ENCODE assay signal across 15 cellular contexts in genomic region chr3:112632596-112632995, GRCh38. TPM values are rescaled to one million over a fixed set of nuclear protein-coding genes. Genes with fewer than 3 reads are reported as not detected.
DNase-seq lines count a peak whose midpoint lies in the region; ATAC-seq, FAIRE-seq and TF ChIP-seq lines count a peak whose summit lies in the region.
"Had no signal": no experiment of that assay in that cellular context is flagged by ENCODE, and none has a peak within 500 bp of the region (broad histone marks: within the 10 kb centered on the region; RNA-seq: fewer than 3 reads in every experiment).

No MANE protein-coding gene starts in this region.

- H4K20me1 ChIP-seq in astrocyte (ENCODE audit: insufficient read depth, low read length) = peaks cover 18% of the 10 kb centered on the region

- no peak for TF ChIP-seq CTCF in astrocyte (IDR thresholded peaks at IDR 0.05; ENCODE audit: insufficient read depth, low read depth, low read length)
- no peak for TF ChIP-seq CTCF in thyroid gland (IDR thresholded peaks at IDR 0.05)

- H3K4me1 Mint-ChIP-seq in astrocyte (ENCODE audit: low read depth, unreplicated experiment) = peaks cover 57% of the 10 kb centered on the region

- no peak for TF ChIP-seq POLR2A in thyroid gland (IDR thresholded peaks at IDR 0.05)

- FAIRE-seq in astrocyte (lab: Jason Lieb, UNC) = no peak

- DNase-seq in H4 (ENCODE audit: low spot score) (peak; percentile 71), astrocyte (ENCODE audit: low read depth) (no peak), left kidney (ENCODE audit: low read depth, low spot score) (peak; percentile 37), thyroid gland (no peak), DMS79 (lab: John Stamatoyannopoulos, UW) (no peak), mesenteric fat pad (ENCODE audit: low spot score) (no peak)
- DNase-seq: activated effector memory CD4-positive, alpha-beta T cell treated with anti-CD3 and anti-CD28 coated beads, Interleukin-2, amount 50 U/mL, for 16 hours; aorta; CD4-positive, alpha-beta memory T cell; hypothalamus had no signal

- intact Hi-C loops in thyroid gland (cut with DNase I) = no loop called here

- H3K4me2 ChIP-seq in astrocyte (ENCODE audit: low read length) = peak overlapping the region; percentile 88

- peaks cover 75% of the 10 kb centered on the region for H3K79me2 ChIP-seq in astrocyte (ENCODE audit: insufficient read depth, low read length)

- H3K4me3 Mint-ChIP-seq in astrocyte (ENCODE audit: unreplicated experiment) = peak overlapping the region; percentile 46
- H3K4me3 Mint-ChIP-seq: CD4-positive, alpha-beta memory T cell; dendritic cell treated with granulocyte-macrophage colony-stimulating factor and Interleukin-4, amounts not matched to agents 40 ng/mL and 50 ng/mL, for 4 days had no signal

- peak overlapping the region; percentile 9 for H2AFZ ChIP-seq in astrocyte (ENCODE audit: low read depth, low read length)

- H3K27me3 ChIP-seq in astrocyte (ENCODE audit: insufficient read depth, low read length) (no peaks in the 10 kb centered on the region), thyroid gland (no peaks in the 10 kb centered on the region)

- H3K9me3 Mint-ChIP-seq in astrocyte (ENCODE audit: unreplicated experiment) = no peaks in the 10 kb centered on the region
- H3K9me3 Mint-ChIP-seq: CD4-positive, alpha-beta memory T cell; dendritic cell treated with granulocyte-macrophage colony-stimulating factor and Interleukin-4, amounts not matched to agents 40 ng/mL and 50 ng/mL, for 4 days had no signal

- H3K27ac Mint-ChIP-seq in astrocyte (ENCODE audit: unreplicated experiment) = peak overlapping the region; percentile 49
- H3K27ac Mint-ChIP-seq: CD4-positive, alpha-beta memory T cell; dendritic cell treated with granulocyte-macrophage colony-stimulating factor and Interleukin-4, amounts not matched to agents 40 ng/mL and 50 ng/mL, for 4 days had no signal

- peak overlapping the region; percentile 44 for H3K27ac ChIP-seq in astrocyte (ENCODE audit: low read depth, low read length)
- H3K27ac ChIP-seq in thyroid gland = peak overlapping the region in 2 of 3 donors; percentile 41 to 85
- H3K27ac ChIP-seq: RWPE1 had no signal

- peaks cover 6% of the 10 kb centered on the region for H3K36me3 Mint-ChIP-seq in astrocyte (ENCODE audit: low read depth, unreplicated experiment)
- H3K36me3 Mint-ChIP-seq: CD4-positive, alpha-beta memory T cell had no signal

- H3K27me3 Mint-ChIP-seq in astrocyte (ENCODE audit: low read depth, unreplicated experiment) = no peaks in the 10 kb centered on the region
- H3K27me3 Mint-ChIP-seq: CD4-positive, alpha-beta memory T cell; dendritic cell treated with granulocyte-macrophage colony-stimulating factor and Interleukin-4, amounts not matched to agents 40 ng/mL and 50 ng/mL, for 4 days had no signal

- H3K4me3 ChIP-seq in astrocyte (ENCODE audit: insufficient read depth, low read depth, low read length) (peak overlapping the region; percentile 30), thyroid gland (replicated peaks in 1 of 3) (no peak overlapping the region)
- H3K4me3 ChIP-seq: prostate gland had no signal

- H3K4me1 ChIP-seq in astrocyte (ENCODE audit: insufficient read depth, low read length) (peaks cover 54% of the 10 kb centered on the region), thyroid gland (peaks cover 44 to 78% of the 10 kb centered on the region in 2 donors)
- H3K4me1 ChIP-seq: prostate gland had no signal

- WGBS in thyroid gland, 2 donors = 49 to 53% methylated on average over 4 of the region's 4 CpGs

- H3K36me3 ChIP-seq in astrocyte (ENCODE audit: insufficient read depth, low read length) = peaks cover 12% of the 10 kb centered on the region
- no peaks in the 10 kb centered on the region for H3K36me3 ChIP-seq in thyroid gland
- H3K36me3 ChIP-seq: prostate gland had no signal

- H3K9me3 ChIP-seq in astrocyte (ENCODE audit: insufficient read depth, low read depth, low read length) (no peaks in the 10 kb centered on the region), thyroid gland (no peaks in the 10 kb centered on the region)
- H3K9me3 ChIP-seq: prostate gland had no signal

- ATAC-seq in GM18498 (IDR thresholded peaks at IDR 0.05; ENCODE audit: unreplicated experiment) = no peak
- ATAC-seq: HCT116 had no signal

- peak overlapping the region; percentile 29 for H3K9ac ChIP-seq in astrocyte (ENCODE audit: low read length)

RNA-seq across cellular contexts. Expression of gene CCDC80, which starts 8.3 kb away (rescaled TPM):
- 31.7 and 61.0 TPM in 2 replicates for total RNA-seq in H4 (2014; rRNA removed; shearing (Covaris generic))
- total RNA-seq in astrocyte = 272 and 333 TPM in 2 replicates
- total RNA-seq in thyroid gland = 100 to 1,000 TPM in 1 of 4 donors, 10 to 100 TPM in 3; 41.5 to 100 (median 63.7) TPM
- total RNA-seq in mesenteric fat pad = 426 TPM
- total RNA-seq: CD4-positive, alpha-beta memory T cell had no signal

Comparison
In these comparisons a context has a peak if more than half of its experiments do, and no peak if none do; other contexts are left out.
1. DNase-seq: peak in H4 (single experiment) and left kidney (single experiment); none in astrocyte (single experiment), thyroid gland (0 of 2), DMS79 (single experiment) and mesenteric fat pad (single experiment).